9 cellular contexts compared by ENCODE assay signal in genomic region chr1:27891196-27891889, GRCh38. TPM values are rescaled to one million over a fixed set of nuclear protein-coding genes. Genes with fewer than 3 reads are reported as not detected.
A peak's percentile ranks its signal among the peaks of the same experiment; 100 is the strongest.
DNase-seq lines count a peak whose midpoint lies in the region; ATAC-seq lines count a peak whose summit lies in the region.
"Had no signal": no experiment of that assay in that cellular context is flagged by ENCODE, and none has a peak within 500 bp of the region (broad histone marks: within the 10 kb centered on the region; RNA-seq: fewer than 3 reads in every experiment).

No MANE protein-coding gene starts in this region.

- H3K9me3 ChIP-seq in CD8-positive, alpha-beta memory T cell (ENCODE audit: low read length), result no peaks in the 10 kb centered on the region

- DNase-seq in CD8-positive, alpha-beta memory T cell, result peak in 1 of 5 donors; percentile 21
- peak; percentile 88 for DNase-seq in activated CD4-positive, alpha-beta T cell treated with anti-CD3 and anti-CD28 coated beads, Interleukin-2, amount 10 ng/mL, durations not matched to agents 24 days and 14 days
- DNase-seq in memory B cell (ENCODE audit: low spot score in 2 of 2), result peak in 1 of 2 donors; percentile 66
- no peak for DNase-seq in OCI-M2 (lab: John Stamatoyannopoulos, UW; ENCODE audit: unreplicated experiment)
- no peak for DNase-seq in DMS114 treated with DMSO at 0.1 percent for 48 hours (lab: John Stamatoyannopoulos, UW; ENCODE audit: unreplicated experiment)
- DNase-seq in glomerular visceral epithelial cell (ENCODE audit: extremely low spot score), result no peak
- DNase-seq in DMS 273 (lab: John Stamatoyannopoulos, UW; ENCODE audit: unreplicated experiment), result no peak

- H3K27ac Mint-ChIP-seq in CD8-positive, alpha-beta memory T cell, result peak overlapping the region; percentile 43 to 96 (median 83)
- H3K27ac Mint-ChIP-seq in activated CD4-positive, alpha-beta T cell treated with anti-CD3 and anti-CD28 coated beads, Interleukin-2, amount 10 ng/mL, durations not matched to agents 24 days and 14 days, result peak overlapping the region; percentile 90
- H3K27ac Mint-ChIP-seq in memory B cell, result peak overlapping the region; percentile 99

- H3K27ac ChIP-seq in CD8-positive, alpha-beta memory T cell (ENCODE audit: low read depth, low read length), result no peak overlapping the region

- H3K4me3 Mint-ChIP-seq in CD8-positive, alpha-beta memory T cell, result peak overlapping the region in 5 of 7 donors; percentile 1 to 71 (median 34)
- H3K4me3 Mint-ChIP-seq in activated CD4-positive, alpha-beta T cell treated with anti-CD3 and anti-CD28 coated beads, Interleukin-2, amount 10 ng/mL, durations not matched to agents 24 days and 14 days, result peak overlapping the region; percentile 67
- H3K4me3 Mint-ChIP-seq in memory B cell, result peak overlapping the region; percentile 62

- POLR2A ChIA-PET in CD8-positive, alpha-beta memory T cell (lab: Charles Lee), result interaction anchor here (0.8 kb wide), 1 partner anchor 33 kb away, joined by 3 read pairs; no protein-coding TSS in a partner anchor

- H3K36me3 ChIP-seq in CD8-positive, alpha-beta memory T cell (ENCODE audit: insufficient read depth, low read length), result peaks cover 41% of the 10 kb centered on the region

- CTCF ChIA-PET in CD8-positive, alpha-beta memory T cell (lab: Charles Lee), result interaction anchor here (1.2 to 1.6 kb wide), 4 partner anchors 16 to 34 kb away, joined by 3 to 5 read pairs (median 4); no protein-coding TSS in a partner anchor

- H3K4me1 Mint-ChIP-seq in CD8-positive, alpha-beta memory T cell, result peaks cover 29 to 58% (median 42%) of the 10 kb centered on the region in 3 donors
- H3K4me1 Mint-ChIP-seq in activated CD4-positive, alpha-beta T cell treated with anti-CD3 and anti-CD28 coated beads, Interleukin-2, amount 10 ng/mL, durations not matched to agents 24 days and 14 days, result peaks cover 54% of the 10 kb centered on the region
- peaks cover 38% of the 10 kb centered on the region for H3K4me1 Mint-ChIP-seq in memory B cell

- H3K27me3 Mint-ChIP-seq in CD8-positive, alpha-beta memory T cell, result no peaks in the 10 kb centered on the region
- no peaks in the 10 kb centered on the region for H3K27me3 Mint-ChIP-seq in activated CD4-positive, alpha-beta T cell treated with anti-CD3 and anti-CD28 coated beads, Interleukin-2, amount 10 ng/mL, durations not matched to agents 24 days and 14 days
- no peaks in the 10 kb centered on the region for H3K27me3 Mint-ChIP-seq in memory B cell

- H3K9me3 Mint-ChIP-seq in CD8-positive, alpha-beta memory T cell, result no peaks in the 10 kb centered on the region
- no peaks in the 10 kb centered on the region for H3K9me3 Mint-ChIP-seq in activated CD4-positive, alpha-beta T cell treated with anti-CD3 and anti-CD28 coated beads, Interleukin-2, amount 10 ng/mL, durations not matched to agents 24 days and 14 days
- H3K9me3 Mint-ChIP-seq in memory B cell, result no peaks in the 10 kb centered on the region

- H3K4me1 ChIP-seq in CD8-positive, alpha-beta memory T cell (ENCODE audit: insufficient read depth, low read length), result peaks cover 57% of the 10 kb centered on the region

- H3K36me3 Mint-ChIP-seq in CD8-positive, alpha-beta memory T cell, result peaks cover 7 to 76% (median 20%) of the 10 kb centered on the region in 3 donors
- H3K36me3 Mint-ChIP-seq in activated CD4-positive, alpha-beta T cell treated with anti-CD3 and anti-CD28 coated beads, Interleukin-2, amount 10 ng/mL, durations not matched to agents 24 days and 14 days (ENCODE audit: low read depth), result peaks cover 75% of the 10 kb centered on the region
- peaks cover 18% of the 10 kb centered on the region for H3K36me3 Mint-ChIP-seq in memory B cell

- ATAC-seq in GM21723 (IDR thresholded peaks at IDR 0.05; ENCODE audit: unreplicated experiment) (peak; percentile 50), memory B cell (ENCODE audit: low read depth) (peak; percentile 81)
- ATAC-seq: Panc1 had no signal

- no peak overlapping the region for H3K4me3 ChIP-seq in CD8-positive, alpha-beta memory T cell (ENCODE audit: low read length)

- H3K27me3 ChIP-seq in CD8-positive, alpha-beta memory T cell (ENCODE audit: insufficient read depth, low read length, poor library complexity, severe bottlenecking), result no peaks in the 10 kb centered on the region

- intact Hi-C loops in activated CD4-positive, alpha-beta T cell treated with anti-CD3 and anti-CD28 coated beads, Interleukin-2, amount 10 ng/mL, durations not matched to agents 24 days and 14 days (cut with micrococcal nuclease), result loop anchor here (1.0 kb wide), 2 partner anchors 22 to 33 kb away; no protein-coding TSS in a partner anchor

RNA-seq across cellular contexts. Expression of gene THEMIS2, which starts 19.0 kb away (rescaled TPM):
- 10 to 100 TPM; 12.4 to 15.6 TPM for total RNA-seq in CD8-positive, alpha-beta memory T cell
- 63.3 TPM for polyA plus RNA-seq in CD8-positive, alpha-beta memory T cell
- 24.5 and 27.7 TPM in 2 replicates for total RNA-seq in activated CD4-positive, alpha-beta T cell treated with anti-CD3 and anti-CD28 coated beads, Interleukin-2, amount 10 ng/mL, durations not matched to agents 24 days and 14 days

RNA-seq across cellular contexts. Expression of gene RPA2, which starts 23.0 kb away (rescaled TPM):
- 100 to 1,000 TPM; 115 to 118 TPM for total RNA-seq in CD8-positive, alpha-beta memory T cell
- polyA plus RNA-seq in CD8-positive, alpha-beta memory T cell, result 203 TPM
- 87.7 and 92.7 TPM in 2 replicates for total RNA-seq in activated CD4-positive, alpha-beta T cell treated with anti-CD3 and anti-CD28 coated beads, Interleukin-2, amount 10 ng/mL, durations not matched to agents 24 days and 14 days

RNA-seq across cellular contexts. Expression of gene SMPDL3B, which starts 43.5 kb away (rescaled TPM):
- total RNA-seq in CD8-positive, alpha-beta memory T cell, result under 1 TPM in 1 of 2 experiments, not detected in 1; 0.27 TPM
- polyA plus RNA-seq in CD8-positive, alpha-beta memory T cell, result not detected
- total RNA-seq in activated CD4-positive, alpha-beta T cell treated with anti-CD3 and anti-CD28 coated beads, Interleukin-2, amount 10 ng/mL, durations not matched to agents 24 days and 14 days, result 0.30 and 0.43 TPM in 2 replicates
